24 cellular contexts compared by ENCODE assay signal in genomic region chr9:98031935-98032334, GRCh38. TPM values are rescaled to one million over a fixed set of nuclear protein-coding genes. Genes with fewer than 3 reads are reported as not detected.
DNase-seq lines count a peak whose midpoint lies in the region; ATAC-seq, FAIRE-seq and TF ChIP-seq lines count a peak whose summit lies in the region.
"Had no signal": no experiment of that assay in that cellular context is flagged by ENCODE, and none has a peak within 500 bp of the region (broad histone marks: within the 10 kb centered on the region; RNA-seq: fewer than 3 reads in every experiment).

No MANE protein-coding gene starts in this region.

- H3K27me3 ChIP-seq in SJSA1 (replicated peaks), result no peaks in the 10 kb centered on the region
- no peaks in the 10 kb centered on the region for H3K27me3 ChIP-seq in breast epithelium
- no peaks in the 10 kb centered on the region for H3K27me3 ChIP-seq in upper lobe of right lung
- H3K27me3 ChIP-seq: spleen, testis had no signal

- peaks cover 36% of the 10 kb centered on the region for H3K4me1 ChIP-seq in SJSA1 (replicated peaks)
- no peaks in the 10 kb centered on the region for H3K4me1 ChIP-seq in breast epithelium
- H3K4me1 ChIP-seq in upper lobe of right lung, result no peaks in the 10 kb centered on the region
- H3K4me1 ChIP-seq: testis had no signal

- TF ChIP-seq CTCF in fibroblast of pulmonary artery (IDR thresholded peaks at IDR 0.05; ENCODE audit: low read length, missing control alignments) (no peak), breast epithelium (IDR thresholded peaks at IDR 0.05) (no peak), upper lobe of right lung (IDR thresholded peaks at IDR 0.05) (no peak)

- no peak for FAIRE-seq in GM19239 (lab: Jason Lieb, UNC)
- FAIRE-seq: GM18507 had no signal

- DNase-seq in GM04504 (ENCODE audit: low read depth), result peak; percentile 22
- peak; percentile 56 to 64 for DNase-seq in SJSA1 (ENCODE audit: low read depth in 1 of 2, low spot score in 2 of 2)
- peak; percentile 33 for DNase-seq in fibroblast of pulmonary artery (ENCODE audit: low read depth)
- no peak for DNase-seq in breast epithelium (ENCODE audit: low spot score in 2 of 2)
- no peak for DNase-seq in upper lobe of right lung
- no peak for DNase-seq in GM19239 (ENCODE audit: insufficient read length, low spot score)
- DNase-seq: activated CD8-positive, alpha-beta T cell treated with anti-CD3 and anti-CD28 coated beads, Interleukin-2, amount 10 ng/mL, durations not matched to agents 7 days and 5 days; activated naive CD4-positive, alpha-beta T cell treated with Interleukin-2 at 50 U/mL for 16 hours; activated T-cell treated with anti-CD3 and anti-CD28 coated beads, Interleukin-2, amount 50 U/mL, for 24 hours; anterior cingulate cortex; COR-L47; DND-41; KBM-7; mammary epithelial cell; NCI-H1694 treated with DMSO at 0.1 percent for 48 hours; NCI-H69; nucleus accumbens; spleen; stimulated activated CD4-positive, alpha-beta T cell treated with anti-CD3 and anti-CD28 coated beads, Interleukin-4, amount 100 ng/mL, for 1 hour; stimulated activated naive CD4-positive, alpha-beta T cell; testis had no signal

- H3K27ac ChIP-seq in SJSA1, result peak overlapping the region; percentile 56
- H3K27ac ChIP-seq in breast epithelium, result no peak overlapping the region
- H3K27ac ChIP-seq in upper lobe of right lung, result no peak overlapping the region
- H3K27ac ChIP-seq: spleen, testis had no signal

- H3K9me3 ChIP-seq in SJSA1 (replicated peaks) (no peaks in the 10 kb centered on the region), breast epithelium (no peaks in the 10 kb centered on the region), upper lobe of right lung (no peaks in the 10 kb centered on the region)
- H3K9me3 ChIP-seq: spleen, testis had no signal

- H3K36me3 ChIP-seq in SJSA1 (no peaks in the 10 kb centered on the region), breast epithelium (no peaks in the 10 kb centered on the region), upper lobe of right lung (no peaks in the 10 kb centered on the region)
- H3K36me3 ChIP-seq: spleen had no signal

- ATAC-seq in GM21528 (IDR thresholded peaks at IDR 0.05; ENCODE audit: low FRiP score, unreplicated experiment), result no peak
- ATAC-seq in upper lobe of right lung, result no peak
- ATAC-seq: activated CD4-positive, CD25-positive, alpha-beta regulatory T cell treated with anti-CD3 and anti-CD28 coated beads, Interleukin-2, amount 50 U/mL, for 24 hours; activated CD8-positive, alpha-beta T cell treated with anti-CD3 and anti-CD28 coated beads, Interleukin-2, amount 10 ng/mL, durations not matched to agents 7 days and 5 days had no signal

- intact Hi-C loops in breast epithelium (cut with DNase I; ENCODE audit: low total_unique reads) (no loop called here), upper lobe of right lung (cut with DNase I) (loop anchor here (10.0 kb wide), 1 partner anchor 107 kb away; the partner anchor contains the start of gene TRMO)

- H3K4me3 ChIP-seq in SJSA1 (no peak overlapping the region), fibroblast of pulmonary artery (replicated peaks; ENCODE audit: low read depth, low read length) (no peak overlapping the region), breast epithelium (no peak overlapping the region), upper lobe of right lung (no peak overlapping the region)
- H3K4me3 ChIP-seq: spleen, testis had no signal

- TF ChIP-seq POLR2A in breast epithelium (IDR thresholded peaks at IDR 0.05), result no peak

RNA-seq across cellular contexts. Expression of gene NANS, which starts 24.6 kb away (rescaled TPM):
- total RNA-seq in SJSA1 (2014; rRNA removed; shearing (Covaris generic)), result 160 and 167 TPM in 2 replicates
- 10 to 100 TPM; 43.8 to 80.6 (median 54.7) TPM for total RNA-seq in breast epithelium
- total RNA-seq in upper lobe of right lung, result 53.8 TPM

RNA-seq across cellular contexts. Expression of gene ANP32B, which starts 48.8 kb away (rescaled TPM):
- total RNA-seq in SJSA1 (2014; rRNA removed; shearing (Covaris generic)), result 10.1 and 15.1 TPM in 2 replicates
- 10 to 100 TPM; 37.0 to 54.7 (median 44.0) TPM for total RNA-seq in breast epithelium
- total RNA-seq in upper lobe of right lung, result 107 TPM

Comparison
In these comparisons a context has a peak if more than half of its experiments do, and no peak if none do; other contexts are left out.
1. DNase-seq: peak in GM04504 (single experiment), SJSA1 (2 of 2) and fibroblast of pulmonary artery (single experiment); none in breast epithelium (0 of 2), upper lobe of right lung (single experiment) and GM19239 (single experiment).